Comparison of ENCODE assay signal across 17 cellular contexts in the genomic region with DNA sequence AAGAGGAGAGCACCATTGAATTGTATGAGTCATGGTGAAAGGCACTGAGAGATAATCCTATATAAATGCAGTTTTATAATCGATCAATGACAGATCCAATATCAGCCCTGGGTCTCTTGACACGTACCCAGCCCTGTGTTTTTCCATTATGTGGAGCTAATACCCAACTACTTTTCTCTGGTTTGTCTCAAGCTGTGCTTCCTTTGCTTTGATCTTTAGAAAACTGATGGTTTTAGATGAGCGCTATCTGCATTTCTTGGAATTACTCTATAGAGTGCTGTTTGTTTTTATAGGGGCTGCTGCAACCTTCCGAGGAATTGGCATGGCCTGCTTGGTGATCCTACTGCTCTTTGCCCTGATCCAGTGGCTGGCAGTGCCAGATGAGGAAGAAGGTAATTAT. TPM values are rescaled to one million over a fixed set of nuclear protein-coding genes. Genes with fewer than 3 reads are reported as not detected.
DNase-seq lines count a peak whose midpoint lies in the region; ATAC-seq and TF ChIP-seq lines count a peak whose summit lies in the region.
"Had no signal": no experiment of that assay in that cellular context is flagged by ENCODE, and none has a peak within 500 bp of the region (broad histone marks: within the 10 kb centered on the region; RNA-seq: fewer than 3 reads in every experiment).

No MANE protein-coding gene starts in this region.

- H3K27me3 Mint-ChIP-seq in activated CD4-positive, alpha-beta T cell treated with anti-CD3 and anti-CD28 coated beads, Interleukin-2, amount 10 ng/mL, durations not matched to agents 7 days and 5 days: no peaks in the 10 kb centered on the region
- no peaks in the 10 kb centered on the region for H3K27me3 Mint-ChIP-seq in CD8-positive, alpha-beta T cell (ENCODE audit: low read depth)
- H3K27me3 Mint-ChIP-seq in naive thymus-derived CD4-positive, alpha-beta T cell: no peaks in the 10 kb centered on the region
- H3K27me3 Mint-ChIP-seq: CD4-positive, CD25-positive, alpha-beta regulatory T cell had no signal

- peaks cover 18% of the 10 kb centered on the region for H3K9me3 Mint-ChIP-seq in activated CD4-positive, alpha-beta T cell treated with anti-CD3 and anti-CD28 coated beads, Interleukin-2, amount 10 ng/mL, durations not matched to agents 7 days and 5 days
- peaks cover 12% of the 10 kb centered on the region for H3K9me3 Mint-ChIP-seq in CD8-positive, alpha-beta T cell
- peaks cover 9 to 29% (median 20%) of the 10 kb centered on the region in 11 donors for H3K9me3 Mint-ChIP-seq in naive thymus-derived CD4-positive, alpha-beta T cell

- CTCF ChIA-PET in activated CD4-positive, alpha-beta T cell treated with anti-CD3 and anti-CD28 coated beads, Interleukin-2, amount 10 ng/mL, durations not matched to agents 7 days and 5 days (lab: Charles Lee): interaction anchor here (0.7 to 1.1 kb wide), 2 partner anchors 26 to 133 kb away, joined by 3 read pairs; no protein-coding TSS in a partner anchor
- CTCF ChIA-PET in CD8-positive, alpha-beta T cell (lab: Charles Lee): interaction anchor here (0.6 kb wide), 1 partner anchor 62 kb away, joined by 3 read pairs; no protein-coding TSS in a partner anchor
- CTCF ChIA-PET in naive thymus-derived CD4-positive, alpha-beta T cell (lab: Charles Lee): no interaction called here

- H3K36me3 ChIP-seq in CD8-positive, alpha-beta T cell (ENCODE audit: insufficient read depth, low read length): peaks cover 25% of the 10 kb centered on the region
- H3K36me3 ChIP-seq in WERI-Rb-1: no peaks in the 10 kb centered on the region
- H3K36me3 ChIP-seq in naive thymus-derived CD4-positive, alpha-beta T cell (ENCODE audit: control insufficient read depth in 2 of 3, insufficient read depth in 3 of 3, low read length in 3 of 3): peaks cover 0 to 23% (median 17%) of the 10 kb centered on the region in 3 experiments

- no peak for ATAC-seq in CD8-positive, alpha-beta T cell
- ATAC-seq in naive thymus-derived CD4-positive, alpha-beta T cell: no peak
- no peak for ATAC-seq in HG03039 (IDR thresholded peaks at IDR 0.05; ENCODE audit: unreplicated experiment)
- ATAC-seq: K562 had no signal

- no peaks in the 10 kb centered on the region for H3K27me3 ChIP-seq in CD8-positive, alpha-beta T cell (ENCODE audit: insufficient read depth, low read length)
- no peaks in the 10 kb centered on the region for H3K27me3 ChIP-seq in WERI-Rb-1 (ENCODE audit: insufficient read depth, low read depth, severe bottlenecking)
- no peaks in the 10 kb centered on the region for H3K27me3 ChIP-seq in naive thymus-derived CD4-positive, alpha-beta T cell (ENCODE audit: control insufficient read depth in 2 of 2, insufficient read depth in 2 of 2, low read length in 2 of 2)
- H3K27me3 ChIP-seq: BE2C had no signal

- intact Hi-C loops in CD8-positive, alpha-beta T cell (cut with DNase I, micrococcal nuclease): loop anchor here in 1 of 2 experiments (5.0 kb wide), 1 partner anchor 47 kb away; no protein-coding TSS in a partner anchor
- intact Hi-C loops in naive thymus-derived CD4-positive, alpha-beta T cell (cut with micrococcal nuclease): no loop called here

- no peaks in the 10 kb centered on the region for H3K9me3 ChIP-seq in CD8-positive, alpha-beta T cell (ENCODE audit: low read length)
- no peaks in the 10 kb centered on the region for H3K9me3 ChIP-seq in WERI-Rb-1 (ENCODE audit: severe bottlenecking)
- peaks cover 0 to 8% (median 0%) of the 10 kb centered on the region in 3 experiments for H3K9me3 ChIP-seq in naive thymus-derived CD4-positive, alpha-beta T cell (ENCODE audit: control insufficient read depth in 2 of 3, low read length in 3 of 3)
- H3K9me3 ChIP-seq: BE2C had no signal

- peaks cover 15% of the 10 kb centered on the region for H3K4me1 Mint-ChIP-seq in activated CD4-positive, alpha-beta T cell treated with anti-CD3 and anti-CD28 coated beads, Interleukin-2, amount 10 ng/mL, durations not matched to agents 7 days and 5 days
- H3K4me1 Mint-ChIP-seq in CD8-positive, alpha-beta T cell (ENCODE audit: low read depth): peaks cover 56% of the 10 kb centered on the region
- H3K4me1 Mint-ChIP-seq in naive thymus-derived CD4-positive, alpha-beta T cell: peaks cover 27 to 71% (median 67%) of the 10 kb centered on the region in 7 donors

- TF ChIP-seq CTCF in CD8-positive, alpha-beta T cell (IDR thresholded peaks at IDR 0.05): no peak
- no peak for TF ChIP-seq CTCF in WERI-Rb-1 (IDR thresholded peaks at IDR 0.05; ENCODE audit: low read depth, low read length)

- H3K4me3 ChIP-seq in CD8-positive, alpha-beta T cell (ENCODE audit: low read depth, low read length): no peak overlapping the region
- no peak overlapping the region for H3K4me3 ChIP-seq in WERI-Rb-1 (ENCODE audit: low read depth, low read length)
- no peak overlapping the region for H3K4me3 ChIP-seq in naive thymus-derived CD4-positive, alpha-beta T cell (ENCODE audit: low read length)
- H3K4me3 ChIP-seq: K562 had no signal

- H3K4me1 ChIP-seq in CD8-positive, alpha-beta T cell (ENCODE audit: insufficient read depth, low read length): no peaks in the 10 kb centered on the region
- H3K4me1 ChIP-seq in naive thymus-derived CD4-positive, alpha-beta T cell (ENCODE audit: control insufficient read depth in 2 of 2, insufficient read depth in 2 of 2, low read length in 2 of 2): peaks cover 0 to 10% of the 10 kb centered on the region in 2 donors

- no peak overlapping the region for H3K4me3 Mint-ChIP-seq in activated CD4-positive, alpha-beta T cell treated with anti-CD3 and anti-CD28 coated beads, Interleukin-2, amount 10 ng/mL, durations not matched to agents 7 days and 5 days
- H3K4me3 Mint-ChIP-seq in CD8-positive, alpha-beta T cell: peak overlapping the region; percentile 13
- H3K4me3 Mint-ChIP-seq in naive thymus-derived CD4-positive, alpha-beta T cell: peak overlapping the region in 5 of 10 donors; percentile 17 to 48 (median 27)

- DNase-seq in activated CD4-positive, alpha-beta T cell treated with anti-CD3 and anti-CD28 coated beads, Interleukin-2, amount 10 ng/mL, durations not matched to agents 7 days and 5 days: no peak
- no peak for DNase-seq in activated CD4-positive, alpha-beta T cell treated with anti-CD3 and anti-CD28 coated beads for 48 hours
- no peak for DNase-seq in CD8-positive, alpha-beta T cell
- no peak for DNase-seq in WERI-Rb-1
- DNase-seq in naive thymus-derived CD4-positive, alpha-beta T cell: no peak
- no peak for DNase-seq in NCI-H226
- DNase-seq: BE2C, DMS153, GF-D8, NCI-H1105, NCI-H2081, NCI-H510A, NCI-H748 treated with DMSO at 0.1 percent for 48 hours, SHP77 had no signal

- H3K27ac Mint-ChIP-seq in activated CD4-positive, alpha-beta T cell treated with anti-CD3 and anti-CD28 coated beads, Interleukin-2, amount 10 ng/mL, durations not matched to agents 7 days and 5 days: peak overlapping the region; percentile 39
- peak overlapping the region; percentile 10 for H3K27ac Mint-ChIP-seq in CD8-positive, alpha-beta T cell
- H3K27ac Mint-ChIP-seq in naive thymus-derived CD4-positive, alpha-beta T cell: peak overlapping the region in 7 of 9 donors; percentile 19 to 69 (median 53)
- H3K27ac Mint-ChIP-seq: CD4-positive, CD25-positive, alpha-beta regulatory T cell had no signal

- H3K27ac ChIP-seq in CD8-positive, alpha-beta T cell (ENCODE audit: low read depth, low read length): no peak overlapping the region
- H3K27ac ChIP-seq in WERI-Rb-1: peak overlapping the region; percentile 63
- no peak overlapping the region for H3K27ac ChIP-seq in naive thymus-derived CD4-positive, alpha-beta T cell (ENCODE audit: low read depth, low read length)

- H3K36me3 Mint-ChIP-seq in activated CD4-positive, alpha-beta T cell treated with anti-CD3 and anti-CD28 coated beads, Interleukin-2, amount 10 ng/mL, durations not matched to agents 7 days and 5 days (ENCODE audit: low read depth): peaks cover 76% of the 10 kb centered on the region
- H3K36me3 Mint-ChIP-seq in CD8-positive, alpha-beta T cell: peaks cover 78% of the 10 kb centered on the region
- H3K36me3 Mint-ChIP-seq in naive thymus-derived CD4-positive, alpha-beta T cell: peaks cover 38 to 88% (median 67%) of the 10 kb centered on the region in 5 donors

- POLR2A ChIA-PET in activated CD4-positive, alpha-beta T cell treated with anti-CD3 and anti-CD28 coated beads, Interleukin-2, amount 10 ng/mL, durations not matched to agents 7 days and 5 days (lab: Charles Lee): no interaction called here
- POLR2A ChIA-PET in CD8-positive, alpha-beta T cell (lab: Charles Lee): interaction anchor here (1.0 kb wide), 1 partner anchor 83 kb away, joined by 3 read pairs; no protein-coding TSS in a partner anchor
- POLR2A ChIA-PET in naive thymus-derived CD4-positive, alpha-beta T cell (lab: Charles Lee): no interaction called here

RNA-seq across cellular contexts. Expression of gene NEMP2, which starts 45.0 kb away (rescaled TPM):
- 10 to 100 TPM; 22.8 to 23.5 TPM for total RNA-seq in activated CD4-positive, alpha-beta T cell treated with anti-CD3 and anti-CD28 coated beads, Interleukin-2, amount 10 ng/mL, durations not matched to agents 7 days and 5 days
- total RNA-seq in CD8-positive, alpha-beta T cell: 1 to 10 TPM; 7.2 to 7.8 TPM
- total RNA-seq in naive thymus-derived CD4-positive, alpha-beta T cell: 10 to 100 TPM; 11.1 to 30.8 (median 18.4) TPM
- 10 to 100 TPM; 10.0 to 13.4 TPM for polyA plus RNA-seq in naive thymus-derived CD4-positive, alpha-beta T cell
